ENCODE assay signal across 19 cellular contexts in the genomic region with DNA sequence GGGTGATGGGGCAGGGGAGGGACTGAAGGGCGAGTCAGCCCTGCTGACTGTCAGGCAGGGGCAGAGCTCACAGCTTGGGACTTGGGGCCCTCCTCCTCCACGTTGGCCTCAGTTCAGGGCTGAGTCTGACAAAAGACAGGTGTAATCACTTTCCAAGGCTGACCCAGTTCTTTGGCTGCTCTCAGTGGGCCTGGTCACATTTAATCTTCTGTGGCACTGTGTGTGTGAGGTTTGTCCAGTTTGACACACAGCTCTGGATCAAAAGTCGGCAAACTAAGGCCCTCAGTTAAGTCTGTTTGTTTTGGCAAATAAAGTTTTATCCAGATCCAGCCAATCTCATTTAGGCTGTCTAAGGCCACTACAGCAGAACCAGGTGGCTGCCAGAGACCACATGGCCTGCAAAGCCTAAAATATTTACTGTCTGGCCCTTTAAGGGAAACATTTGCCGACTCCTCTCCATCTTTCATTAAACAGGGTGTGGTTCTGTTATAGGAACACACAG. TPM values are rescaled to one million over a fixed set of nuclear protein-coding genes. Genes with fewer than 3 reads are reported as not detected.
A peak's percentile ranks its signal among the peaks of the same experiment; 100 is the strongest.
DNase-seq lines count a peak whose midpoint lies in the region; ATAC-seq, FAIRE-seq and TF ChIP-seq lines count a peak whose summit lies in the region.
"Had no signal": no experiment of that assay in that cellular context is flagged by ENCODE, and none has a peak within 500 bp of the region (broad histone marks: within the 10 kb centered on the region; RNA-seq: fewer than 3 reads in every experiment).

No MANE protein-coding gene starts in this region.

- H3K4me3 Mint-ChIP-seq in HFFc6: no peak overlapping the region
- H3K4me3 Mint-ChIP-seq in Calu3 (ENCODE audit: low read depth, unreplicated experiment): no peak overlapping the region
- no peak overlapping the region for H3K4me3 Mint-ChIP-seq in natural killer cell
- H3K4me3 Mint-ChIP-seq: activated naive CD4-positive, alpha-beta T cell treated with anti-CD3 and anti-CD28 coated beads, Interleukin-2, amount 10 ng/mL, durations not matched to agents 7 days and 5 days; stimulated activated naive CD8-positive, alpha-beta T cell treated with anti-CD3 and anti-CD28 coated beads, Interleukin-15, amount 100 ng/mL, for 72 hours; WTC11 had no signal

- H3K9me3 ChIP-seq in gastroesophageal sphincter (no peaks in the 10 kb centered on the region), pancreas (no peaks in the 10 kb centered on the region)

- H3K4me1 ChIP-seq in gastroesophageal sphincter: peaks cover 0 to 25% (median 0%) of the 10 kb centered on the region in 3 donors
- peaks cover 4 to 18% (median 17%) of the 10 kb centered on the region in 3 donors for H3K4me1 ChIP-seq in pancreas

- TF ChIP-seq CTCF in HFFc6 (IDR thresholded peaks at IDR 0.05) (no peak), gastroesophageal sphincter (IDR thresholded peaks at IDR 0.05) (no peak), pancreas (IDR thresholded peaks at IDR 0.05) (no peak), Calu3 (IDR thresholded peaks at IDR 0.05; ENCODE audit: unreplicated experiment) (no peak), natural killer cell (IDR thresholded peaks at IDR 0.05) (no peak)

- intact Hi-C loops in pancreas (cut with DNase I): no loop called here
- intact Hi-C loops in Calu3 (cut with micrococcal nuclease; ENCODE audit: unreplicated experiment): no loop called here
- intact Hi-C loops in natural killer cell (cut with micrococcal nuclease): no loop called here

- no peak for TF ChIP-seq EP300 in gastroesophageal sphincter (IDR thresholded peaks at IDR 0.05)

- H3K27ac Mint-ChIP-seq in HFFc6 (0 out of 2 replicates have a peak overlapping the region, but pooled peaks have one; percentile 5), Calu3 (ENCODE audit: unreplicated experiment) (no peak overlapping the region), natural killer cell (no peak overlapping the region)
- H3K27ac Mint-ChIP-seq: activated naive CD4-positive, alpha-beta T cell treated with anti-CD3 and anti-CD28 coated beads, Interleukin-2, amount 10 ng/mL, durations not matched to agents 7 days and 5 days; stimulated activated naive CD8-positive, alpha-beta T cell treated with anti-CD3 and anti-CD28 coated beads, Interleukin-15, amount 100 ng/mL, for 72 hours; WTC11 had no signal

- CTCF ChIA-PET in Calu3 (lab: Charles Lee): interaction anchor here (0.7 to 1.1 kb wide), 2 partner anchors 10 to 15 kb away, joined by 3 read pairs; no protein-coding TSS in a partner anchor

- H3K4me3 ChIP-seq in gastroesophageal sphincter (no peak overlapping the region), pancreas (no peak overlapping the region)

- no peak for TF ChIP-seq POLR2A in gastroesophageal sphincter (IDR thresholded peaks at IDR 0.05)

- DNase-seq in HFFc6 (no peak), NCI-H82 treated with DMSO at 0.1 percent for 48 hours (lab: John Stamatoyannopoulos, UW; ENCODE audit: unreplicated experiment) (peak; percentile 24), pancreas (peak in 5 of 6 donors; percentile 78 to 82 (median 81)), Calu3 (no peak), natural killer cell (no peak)
- DNase-seq: activated CD8-positive, alpha-beta memory T cell treated with anti-CD3 and anti-CD28 coated beads, Interleukin-2, amount 50 U/mL, for 48 hours; activated naive CD4-positive, alpha-beta T cell treated with anti-CD3 and anti-CD28 coated beads, Interleukin-2, amount 10 ng/mL, durations not matched to agents 7 days and 5 days; C1 segment of cervical spinal cord; effector CD8-positive, alpha-beta T cell; foreskin melanocyte; MV-4-11; occipital lobe; stimulated activated naive CD8-positive, alpha-beta T cell treated with anti-CD3 and anti-CD28 coated beads, Interleukin-15, amount 100 ng/mL, for 72 hours had no signal

- H3K36me3 ChIP-seq in gastroesophageal sphincter: no peaks in the 10 kb centered on the region
- no peaks in the 10 kb centered on the region for H3K36me3 ChIP-seq in pancreas

- no TSS peak for BruUV-seq in Calu3 (replicated peaks; lab: Mats Ljungman, UMichigan)

- H3K9me3 Mint-ChIP-seq in HFFc6: no peaks in the 10 kb centered on the region
- H3K9me3 Mint-ChIP-seq in Calu3 (ENCODE audit: low read depth, unreplicated experiment): no peaks in the 10 kb centered on the region
- no peaks in the 10 kb centered on the region for H3K9me3 Mint-ChIP-seq in natural killer cell
- H3K9me3 Mint-ChIP-seq: activated naive CD4-positive, alpha-beta T cell treated with anti-CD3 and anti-CD28 coated beads, Interleukin-2, amount 10 ng/mL, durations not matched to agents 7 days and 5 days; stimulated activated naive CD8-positive, alpha-beta T cell treated with anti-CD3 and anti-CD28 coated beads, Interleukin-15, amount 100 ng/mL, for 72 hours; WTC11 had no signal

- H3K36me3 Mint-ChIP-seq in HFFc6 (ENCODE audit: low read depth) (no peaks in the 10 kb centered on the region), Calu3 (ENCODE audit: insufficient read depth, unreplicated experiment) (peaks cover 5% of the 10 kb centered on the region), natural killer cell (no peaks in the 10 kb centered on the region)
- H3K36me3 Mint-ChIP-seq: activated naive CD4-positive, alpha-beta T cell treated with anti-CD3 and anti-CD28 coated beads, Interleukin-2, amount 10 ng/mL, durations not matched to agents 7 days and 5 days; WTC11 had no signal

- no peak for FAIRE-seq in pancreas (lab: Jason Lieb, UNC)
- FAIRE-seq: bronchial epithelial cell, H1 had no signal

- H3K27ac ChIP-seq in gastroesophageal sphincter: peak overlapping the region in 3 of 4 donors; percentile 4 to 61 (median 43)
- H3K27ac ChIP-seq in pancreas: peak overlapping the region in 3 of 4 donors; percentile 5 to 27 (median 26)

- H3K4me1 Mint-ChIP-seq in HFFc6 (ENCODE audit: low read depth): peaks cover 17% of the 10 kb centered on the region
- peaks cover 24% of the 10 kb centered on the region for H3K4me1 Mint-ChIP-seq in Calu3 (ENCODE audit: low read depth, unreplicated experiment)
- peaks cover 7 to 13% of the 10 kb centered on the region in 2 donors for H3K4me1 Mint-ChIP-seq in natural killer cell

- H3K27me3 Mint-ChIP-seq in HFFc6 (ENCODE audit: insufficient read depth) (peaks cover 1% of the 10 kb centered on the region; the same call in 1 of the 2 replicates), Calu3 (ENCODE audit: unreplicated experiment) (no peaks in the 10 kb centered on the region), natural killer cell (ENCODE audit: low read depth in 2 of 2) (no peaks in the 10 kb centered on the region)
- H3K27me3 Mint-ChIP-seq: activated naive CD4-positive, alpha-beta T cell treated with anti-CD3 and anti-CD28 coated beads, Interleukin-2, amount 10 ng/mL, durations not matched to agents 7 days and 5 days; stimulated activated naive CD8-positive, alpha-beta T cell treated with anti-CD3 and anti-CD28 coated beads, Interleukin-15, amount 100 ng/mL, for 72 hours had no signal

- no peak for ATAC-seq in gastroesophageal sphincter
- ATAC-seq in pancreas: peak; percentile 81 to 90 (median 85)
- no peak for ATAC-seq in GM21529 (IDR thresholded peaks at IDR 0.05; ENCODE audit: unreplicated experiment)
- ATAC-seq in natural killer cell: no peak
- no peak for ATAC-seq in HG03280 (IDR thresholded peaks at IDR 0.05; ENCODE audit: unreplicated experiment)
- ATAC-seq: stimulated activated naive CD8-positive, alpha-beta T cell treated with anti-CD3 and anti-CD28 coated beads, Interleukin-15, amount 100 ng/mL, for 72 hours; WTC11 had no signal

- no peaks in the 10 kb centered on the region for H3K27me3 ChIP-seq in gastroesophageal sphincter
- no peaks in the 10 kb centered on the region for H3K27me3 ChIP-seq in pancreas

- WGBS in gastroesophageal sphincter (ENCODE audit: low coverage in 1 of 2), 2 donors: 24 to 43% methylated on average over 1 to 2 of the region's 4 CpGs
- WGBS in pancreas, 2 donors: 9 to 22% methylated on average over 4 of the region's 4 CpGs

RNA-seq across cellular contexts. Expression of gene MAP1LC3A, which starts 5.1 kb away (rescaled TPM):
- total RNA-seq in HFFc6 (2021; fragmentation: NEBNext Ultra II Directional; extraction: Animal tissue kit (Norgen Biotek cat#: 25700)): 10 to 100 TPM; 20.2 to 34.6 (median 23.9) TPM
- 100 to 1,000 TPM in 3 of 4 donors, 10 to 100 TPM in 1; 96.0 to 134 (median 115) TPM for total RNA-seq in gastroesophageal sphincter
- 10 to 100 TPM in 5 of 6 donors, 1 to 10 TPM in 1; 9.4 to 19.7 (median 12.3) TPM for total RNA-seq in pancreas
- 10 to 100 TPM; 57.6 to 94.2 TPM for polyA plus RNA-seq in pancreas
- total RNA-seq in Calu3 (2022): 0.78 and 0.95 TPM in 2 replicates
- total RNA-seq in natural killer cell: 10 to 100 TPM; 12.7 to 20.4 (median 19.8) TPM

RNA-seq across cellular contexts. Expression of gene DYNLRB1, which starts 37.2 kb away (rescaled TPM):
- 100 to 1,000 TPM; 194 to 277 (median 223) TPM for total RNA-seq in HFFc6 (2021; fragmentation: NEBNext Ultra II Directional; extraction: Animal tissue kit (Norgen Biotek cat#: 25700))
- 100 to 1,000 TPM; 158 to 258 (median 209) TPM for total RNA-seq in gastroesophageal sphincter
- total RNA-seq in pancreas: 10 to 100 TPM; 26.9 to 57.2 (median 38.5) TPM
- 100 to 1,000 TPM; 129 to 178 TPM for polyA plus RNA-seq in pancreas
- 214 and 229 TPM in 2 replicates for total RNA-seq in Calu3 (2022)
- total RNA-seq in natural killer cell: 10 to 100 TPM; 58.7 to 65.5 (median 61.4) TPM

Comparison
In these comparisons a context has a peak if more than half of its experiments do, and no peak if none do; other contexts are left out.
1. DNase-seq: peak in NCI-H82 treated with DMSO at 0.1 percent for 48 hours (single experiment) and pancreas (5 of 6); none in HFFc6 (single experiment), Calu3 (single experiment) and natural killer cell (single experiment).
2. ATAC-seq: peak in pancreas (4 of 4); none in gastroesophageal sphincter (single experiment), GM21529 (single experiment), natural killer cell (0 of 3) and HG03280 (single experiment).